In the genomic region with DNA sequence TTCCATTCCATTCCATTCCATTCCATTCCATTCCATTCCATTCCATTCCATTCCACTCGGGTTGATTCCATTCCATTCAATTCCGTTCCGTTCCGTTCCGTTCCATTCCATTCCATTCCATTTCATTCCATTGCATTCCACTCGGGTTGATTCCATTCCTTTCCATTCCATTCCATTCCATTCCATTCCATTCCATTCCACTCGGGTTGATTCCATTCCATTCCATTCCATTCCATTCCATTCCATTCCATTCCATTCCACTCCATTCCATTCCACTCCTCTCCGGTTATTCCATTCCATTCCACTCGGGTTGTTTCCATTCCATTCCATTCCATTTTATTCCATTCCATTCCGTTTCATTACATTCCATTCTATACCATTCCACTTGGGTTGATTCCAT, we compare ENCODE assay signal across 8 cellular contexts.
A peak's percentile ranks its signal among the peaks of the same experiment; 100 is the strongest.
DNase-seq lines count a peak whose midpoint lies in the region; ATAC-seq, FAIRE-seq and TF ChIP-seq lines count a peak whose summit lies in the region.
"Not testable (repeated sequence)": the region's sequence is repeated elsewhere in the genome, so short reads cannot be mapped to it uniquely, and the experiment has no call there.

No MANE protein-coding gene starts in this region.

- 0% methylated on average over 1 of the region's 10 CpGs for WGBS in K562 (ENCODE audit: insufficient coverage, low coverage, missing lambda C conversion rate)
- 23% methylated on average over 9 of the region's 10 CpGs for WGBS in right lobe of liver (ENCODE audit: insufficient coverage, low coverage, low lambda C conversion rate, missing lambda C conversion rate)

- not testable (repeated sequence) for H3K9me1 ChIP-seq in K562 (ENCODE audit: control insufficient read depth, insufficient read depth, low read length)

- intact Hi-C loops in K562 (cut with micrococcal nuclease); right lobe of liver (cut with DNase I): not testable (repeated sequence)

- FAIRE-seq in K562 (lab: Jason Lieb, UNC): not testable (repeated sequence)

- not testable (repeated sequence) for H3K27me3 ChIP-seq in K562 (ENCODE audit: control insufficient read depth in 2 of 2, insufficient read depth in 2 of 2, low read length in 2 of 2); right lobe of liver; thoracic aorta (replicated peaks; ENCODE audit: insufficient read depth)

- not testable (repeated sequence) for H3K36me3 ChIP-seq in K562 (ENCODE audit: control insufficient read depth, insufficient read depth, low read length); right lobe of liver; thoracic aorta

- not testable (repeated sequence) for TF ChIP-seq RAD21 in K562 (CRISPR knock-in tag; conservative IDR thresholded peaks at IDR 0.05 in 1 of 2, IDR thresholded peaks at IDR 0.05 in 1 of 2)

- H4K20me1 ChIP-seq in K562 (replicated peaks; ENCODE audit: control insufficient read depth, insufficient read depth, low read length): not testable (repeated sequence)

- not testable (repeated sequence) for H3K4me1 ChIP-seq in K562 (replicated peaks in 1 of 2; ENCODE audit: control insufficient read depth in 2 of 2, insufficient read depth in 2 of 2, low read length in 2 of 2); right lobe of liver; thoracic aorta (ENCODE audit: control insufficient read depth in 1 of 2, low read depth in 2 of 2)

- CTCF ChIA-PET in K562 (lab: Yijun Ruan, JAX; ENCODE audit: low intra/inter-chr PET ratio): not testable (repeated sequence)

- not testable (repeated sequence) for H3K9me3 ChIP-seq in K562 (replicated peaks; ENCODE audit: control insufficient read depth, insufficient read depth, low read depth, low read length); right lobe of liver; thoracic aorta

- not testable (repeated sequence) for H3K4me2 ChIP-seq in K562 (ENCODE audit: insufficient read depth, low read length)

- BruUV-seq in K562 (replicated peaks; lab: Mats Ljungman, UMichigan): not testable (repeated sequence)

- peak; percentile 54 for ATAC-seq in GM18867 (IDR thresholded peaks at IDR 0.05; ENCODE audit: unreplicated experiment)
- peak; percentile 29 for ATAC-seq in GM19468 (IDR thresholded peaks at IDR 0.05; ENCODE audit: extremely low read depth, unreplicated experiment)
- ATAC-seq in HG02571 (IDR thresholded peaks at IDR 0.05; ENCODE audit: unreplicated experiment): peak; percentile 41
- peak; percentile 38 for ATAC-seq in HG03039 (IDR thresholded peaks at IDR 0.05; ENCODE audit: unreplicated experiment)
- ATAC-seq in HG03457 (IDR thresholded peaks at IDR 0.05; ENCODE audit: unreplicated experiment): peak; percentile 54
- peak; percentile 39; the same call in 1 of the 3 replicates for ATAC-seq in K562
- ATAC-seq in right lobe of liver: peak; percentile 65 to 79 (median 76)
- ATAC-seq in thoracic aorta (ENCODE audit: insufficient number of reproducible peaks, low FRiP score, low read depth): peak; percentile 89

- TF ChIP-seq POLR2A in K562 (conservative IDR thresholded peaks at IDR 0.05); right lobe of liver (IDR thresholded peaks at IDR 0.05): not testable (repeated sequence)

- not testable (repeated sequence) for H3K4me3 ChIP-seq in K562, right lobe of liver, thoracic aorta

- not testable (repeated sequence) for H3K79me2 ChIP-seq in K562 (ENCODE audit: control insufficient read depth, insufficient read depth, low read length)

- POLR2A ChIA-PET in K562 (lab: Yijun Ruan, JAX): not testable (repeated sequence)

- in situ Hi-C loops in K562 (cut with MboI): not testable (repeated sequence)

- not testable (repeated sequence) for H2AFZ ChIP-seq in K562 (ENCODE audit: low read depth, low read length)

- TF ChIP-seq EP300 in K562 (IDR thresholded peaks at IDR 0.05; ENCODE audit: low read length): not testable (repeated sequence)

- H3K27ac ChIP-seq in K562 (ENCODE audit: extremely low read depth, low read depth, low read length); right lobe of liver; thoracic aorta: not testable (repeated sequence)

- H3K9ac ChIP-seq in K562 (ENCODE audit: insufficient read depth in 1 of 2, low read depth in 2 of 2, low read length in 2 of 2): not testable (repeated sequence)

- TF ChIP-seq CTCF in K562 (IDR thresholded peaks at IDR 0.05 in 2 of 3, conservative IDR thresholded peaks at IDR 0.05 in 1 of 3; ENCODE audit: insufficient read depth in 2 of 3, low read depth in 1 of 3, low read length in 3 of 3); right lobe of liver (IDR thresholded peaks at IDR 0.05); thoracic aorta (IDR thresholded peaks at IDR 0.05): not testable (repeated sequence)

- DNase-seq in K562 (ENCODE audit: extremely low read depth in 1 of 4, low spot score in 3 of 4); right lobe of liver; thoracic aorta (ENCODE audit: low spot score): not testable (repeated sequence)

Comparison
In these comparisons a context has a peak if more than half of its experiments do, and no peak if none do; other contexts are left out.
1. ATAC-seq: peak in every context shown above with its lines; median percentile 89 in thoracic aorta; 76 in right lobe of liver; 54 in GM18867; 54 in HG03457; 41 in HG02571; 39 in K562; 38 in HG03039; 29 in GM19468.